ENCODE assay signal across 11 cellular contexts in the genomic region with DNA sequence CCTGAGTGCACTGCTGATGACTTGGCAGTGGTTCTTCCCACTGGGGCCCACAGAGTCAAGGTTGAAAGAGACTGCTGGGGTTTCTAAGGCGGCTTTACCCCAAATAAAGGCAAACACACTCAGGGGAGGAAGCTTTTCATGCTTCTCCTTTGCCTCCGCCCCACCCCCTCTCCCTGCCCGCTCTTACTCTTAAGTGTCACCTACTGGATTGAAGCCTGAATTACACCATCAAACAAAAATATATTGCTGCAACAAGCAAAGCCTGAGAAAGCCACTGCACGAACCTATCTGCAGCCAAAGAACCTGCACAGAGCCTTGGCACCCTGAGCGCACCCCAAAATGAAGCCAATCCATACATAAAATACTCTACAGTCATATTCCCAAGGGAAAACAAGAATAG.
DNase-seq lines count a peak whose midpoint lies in the region; ATAC-seq and TF ChIP-seq lines count a peak whose summit lies in the region.
"Had no signal": no experiment of that assay in that cellular context is flagged by ENCODE, and none has a peak within 500 bp of the region (broad histone marks: within the 10 kb centered on the region; RNA-seq: fewer than 3 reads in every experiment).

No MANE protein-coding gene starts in this region.

- CTCF ChIA-PET in mammary epithelial cell (lab: Charles Lee; ENCODE audit: low non-redundant PET) (no interaction called here), MCF 10A (lab: Yijun Ruan, JAX) (interaction anchor here (1.0 kb wide), 1 partner anchor 9 kb away, joined by 3 read pairs; no protein-coding TSS in a partner anchor)

- POLR2A ChIA-PET in MCF 10A (lab: Yijun Ruan, JAX): no interaction called here

- H3K36me3 Mint-ChIP-seq in MCF 10A (ENCODE audit: insufficient read depth, unreplicated experiment): no peaks in the 10 kb centered on the region

- H3K4me1 ChIP-seq in mammary epithelial cell (ENCODE audit: insufficient read depth, low read length): no peaks in the 10 kb centered on the region
- no peaks in the 10 kb centered on the region for H3K4me1 ChIP-seq in Loucy (ENCODE audit: insufficient read depth, low read length, poor library complexity, severe bottlenecking)
- no peaks in the 10 kb centered on the region for H3K4me1 ChIP-seq in Peyer's patch

- H3K4me3 ChIP-seq in mammary epithelial cell (replicated peaks in 1 of 3; ENCODE audit: insufficient read depth in 1 of 3, low read depth in 2 of 3, low read length in 3 of 3) (no peak overlapping the region), Loucy (ENCODE audit: low read length, poor library complexity, severe bottlenecking) (no peak overlapping the region), Peyer's patch (no peak overlapping the region)

- H3K27me3 ChIP-seq in mammary epithelial cell (ENCODE audit: insufficient read depth, low read length): no peaks in the 10 kb centered on the region
- H3K27me3 ChIP-seq in Loucy (ENCODE audit: insufficient read depth, low read length, poor library complexity, severe bottlenecking): no peaks in the 10 kb centered on the region
- no peaks in the 10 kb centered on the region for H3K27me3 ChIP-seq in Peyer's patch

- H3K4me2 ChIP-seq in mammary epithelial cell (ENCODE audit: insufficient read depth, low read depth, low read length) (no peak overlapping the region), Loucy (ENCODE audit: low read depth, low read length, poor library complexity, severe bottlenecking) (no peak overlapping the region)

- peaks cover 3% of the 10 kb centered on the region for H3K9me3 ChIP-seq in mammary epithelial cell (replicated peaks; ENCODE audit: insufficient read depth, low read length)
- H3K9me3 ChIP-seq in Loucy (ENCODE audit: insufficient read depth, low read depth, low read length): peaks cover 6% of the 10 kb centered on the region; the same call in 1 of the 2 replicates
- no peaks in the 10 kb centered on the region for H3K9me3 ChIP-seq in Peyer's patch

- no peaks in the 10 kb centered on the region for H4K20me1 ChIP-seq in mammary epithelial cell (ENCODE audit: insufficient read depth, low read length)
- H4K20me1 ChIP-seq in Loucy (ENCODE audit: insufficient read depth, low read length, poor library complexity, severe bottlenecking): no peaks in the 10 kb centered on the region

- peak; percentile 37 to 62 for TF ChIP-seq CTCF in mammary epithelial cell (conservative IDR thresholded peaks at IDR 0.05 in 1 of 2, IDR thresholded peaks at IDR 0.05 in 1 of 2; ENCODE audit: extremely low read depth in 1 of 2, insufficient read depth in 1 of 2, low read depth in 1 of 2, low read length in 2 of 2)
- TF ChIP-seq CTCF in MCF 10A (IDR thresholded peaks at IDR 0.05; ENCODE audit: unreplicated experiment): no peak
- peak; percentile 30 for TF ChIP-seq CTCF in Loucy (conservative IDR thresholded peaks at IDR 0.05; ENCODE audit: low read length)
- no peak for TF ChIP-seq CTCF in Peyer's patch (IDR thresholded peaks at IDR 0.05)

- no TSS peak for BruUV-seq in mammary epithelial cell (replicated peaks; lab: Mats Ljungman, UMichigan)
- no TSS peak for BruUV-seq in MCF 10A (replicated peaks; lab: Mats Ljungman, UMichigan)

- H3K27ac ChIP-seq in mammary epithelial cell (ENCODE audit: insufficient read depth, low read depth, low read length) (no peak overlapping the region), Peyer's patch (no peak overlapping the region)

- no peaks in the 10 kb centered on the region for H3K79me2 ChIP-seq in mammary epithelial cell (ENCODE audit: insufficient read depth, low read length)
- no peaks in the 10 kb centered on the region for H3K79me2 ChIP-seq in Loucy (ENCODE audit: insufficient read depth, low read length)

- no peaks in the 10 kb centered on the region for H3K27me3 Mint-ChIP-seq in MCF 10A (ENCODE audit: insufficient read depth, unreplicated experiment)
- H3K27me3 Mint-ChIP-seq: dendritic cell treated with granulocyte-macrophage colony-stimulating factor and Interleukin-4, amounts not matched to agents 40 ng/mL and 50 ng/mL, for 4 days had no signal

- no peak overlapping the region for H2AFZ ChIP-seq in mammary epithelial cell (ENCODE audit: low read depth, low read length)
- H2AFZ ChIP-seq in Loucy (ENCODE audit: low read length): no peak overlapping the region

- no peaks in the 10 kb centered on the region for H3K4me1 Mint-ChIP-seq in MCF 10A (ENCODE audit: insufficient read depth, unreplicated experiment)
- H3K4me1 Mint-ChIP-seq: nephron had no signal

- no peak for DNase-seq in mammary epithelial cell
- DNase-seq in MCF 10A (ENCODE audit: unreplicated experiment): no peak
- peak; percentile 43 for DNase-seq in dermis blood vessel endothelial cell
- no peak for DNase-seq in cerebellum (ENCODE audit: low spot score)
- DNase-seq in Peyer's patch: no peak
- DNase-seq in hepatic stellate cell (ENCODE audit: low spot score): no peak
- DNase-seq: activated gamma-delta T cell treated with Interleukin-2 at 50 U/mL for 16 hours had no signal

- H3F3A ChIP-seq in Loucy (ENCODE audit: low read depth): no peaks in the 10 kb centered on the region

- no peak overlapping the region for H3K9ac ChIP-seq in mammary epithelial cell (ENCODE audit: insufficient read depth, low read length)
- no peak overlapping the region for H3K9ac ChIP-seq in Loucy (ENCODE audit: low read depth, low read length, poor library complexity, severe bottlenecking)

- intact Hi-C loops in mammary epithelial cell (cut with micrococcal nuclease) (no loop called here), MCF 10A (cut with micrococcal nuclease) (no loop called here)

- no peak overlapping the region for H3K27ac Mint-ChIP-seq in MCF 10A (ENCODE audit: low read depth, unreplicated experiment)
- H3K27ac Mint-ChIP-seq: dendritic cell treated with granulocyte-macrophage colony-stimulating factor and Interleukin-4, amounts not matched to agents 40 ng/mL and 50 ng/mL, for 4 days; nephron had no signal

- in situ Hi-C loops in mammary epithelial cell (cut with MboI; ENCODE audit: low sequenced_read_pairs in 2 of 2): no loop called here

- H3K9me2 ChIP-seq in Loucy (replicated peaks; ENCODE audit: low read depth, low read length): no peaks in the 10 kb centered on the region

- H3K4me3 Mint-ChIP-seq in MCF 10A (ENCODE audit: unreplicated experiment): no peak overlapping the region
- H3K4me3 Mint-ChIP-seq: dendritic cell treated with granulocyte-macrophage colony-stimulating factor and Interleukin-4, amounts not matched to agents 40 ng/mL and 50 ng/mL, for 4 days; nephron had no signal

- H3K36me3 ChIP-seq in mammary epithelial cell (ENCODE audit: insufficient read depth, low read length) (no peaks in the 10 kb centered on the region), Loucy (ENCODE audit: insufficient read depth, low read length) (no peaks in the 10 kb centered on the region), Peyer's patch (no peaks in the 10 kb centered on the region)

- dilution Hi-C loops in mammary epithelial cell (cut with HindIII; ENCODE audit: low sequenced_read_pairs): no loop called here

- WGBS in mammary epithelial cell (ENCODE audit: low coverage, missing lambda C conversion rate): 48% methylated on average over 4 of the region's 5 CpGs

- no peak for ATAC-seq in HG03095 (IDR thresholded peaks at IDR 0.05; ENCODE audit: unreplicated experiment)

- TF ChIP-seq POLR2A in Peyer's patch (IDR thresholded peaks at IDR 0.05): no peak

- peaks cover 30% of the 10 kb centered on the region for H3K9me3 Mint-ChIP-seq in MCF 10A (ENCODE audit: unreplicated experiment)

Comparison
In these comparisons a context has a peak if more than half of its experiments do, and no peak if none do; other contexts are left out.
1. CTCF ChIP-seq: peak in mammary epithelial cell (2 of 2) and Loucy (single experiment); none in MCF 10A (single experiment) and Peyer's patch (0 of 6).